ENCODE assay signal across 26 cellular contexts in genomic region chr14:100144645-100144995, GRCh38. TPM values are rescaled to one million over a fixed set of nuclear protein-coding genes. Genes with fewer than 3 reads are reported as not detected.
DNase-seq lines count a peak whose midpoint lies in the region; ATAC-seq and TF ChIP-seq lines count a peak whose summit lies in the region.
"Had no signal": no experiment of that assay in that cellular context is flagged by ENCODE, and none has a peak within 500 bp of the region (broad histone marks: within the 10 kb centered on the region; RNA-seq: fewer than 3 reads in every experiment).

No MANE protein-coding gene starts in this region.

- no peaks in the 10 kb centered on the region for H3K27me3 ChIP-seq in BLaER1 treated with 17β-estradiol and CSF1 and Interleukin-3, amounts not matched to agents 10 nM and 100 nM
- H3K27me3 ChIP-seq in esophagus squamous epithelium: no peaks in the 10 kb centered on the region
- H3K27me3 ChIP-seq: ascending aorta had no signal

- H3K4me1 ChIP-seq in BLaER1 treated with 17β-estradiol and CSF1 and Interleukin-3, amounts not matched to agents 10 nM and 100 nM: peaks cover 41 to 90% (median 88%) of the 10 kb centered on the region in 10 experiments
- peaks cover 22 to 93% (median 35%) of the 10 kb centered on the region in 3 donors for H3K4me1 ChIP-seq in esophagus squamous epithelium
- H3K4me1 ChIP-seq: ascending aorta had no signal

- peak overlapping the region in 6 of 10 donors; percentile 12 to 83 (median 24) for H3K27ac Mint-ChIP-seq in naive thymus-derived CD8-positive, alpha-beta T cell
- no peak overlapping the region for H3K27ac Mint-ChIP-seq in nephron progenitor cell
- H3K27ac Mint-ChIP-seq: activated naive CD4-positive, alpha-beta T cell treated with anti-CD3 and anti-CD28 coated beads for 36 hours had no signal

- peaks cover 0 to 54% (median 7%) of the 10 kb centered on the region in 11 experiments; a peak in 10 of 22 replicates for H4K20me1 ChIP-seq in BLaER1 treated with 17β-estradiol and CSF1 and Interleukin-3, amounts not matched to agents 10 nM and 100 nM

- ATAC-seq in naive thymus-derived CD8-positive, alpha-beta T cell: no peak
- ATAC-seq in GM18870 (IDR thresholded peaks at IDR 0.05; ENCODE audit: unreplicated experiment): no peak

- no peaks in the 10 kb centered on the region for H3K9me3 ChIP-seq in BLaER1 treated with 17β-estradiol and CSF1 and Interleukin-3, amounts not matched to agents 10 nM and 100 nM (replicated peaks in 1 of 11)
- no peaks in the 10 kb centered on the region for H3K9me3 ChIP-seq in esophagus squamous epithelium
- H3K9me3 ChIP-seq: ascending aorta, Caco-2, SK-N-SH had no signal

- POLR2A ChIA-PET in RWPE1 (lab: Yijun Ruan, JAX; ENCODE audit: low non-redundant PET): no interaction called here
- POLR2A ChIA-PET in naive thymus-derived CD8-positive, alpha-beta T cell (lab: Charles Lee): interaction anchor here (5.0 to 5.2 kb wide), 2 partner anchors 14 to 48 kb away, joined by 33 to 48 read pairs; partner anchors contain the start of gene DEGS2

- H3K4me2 ChIP-seq in BLaER1 treated with 17β-estradiol and CSF1 and Interleukin-3, amounts not matched to agents 10 nM and 100 nM: peak overlapping the region in 7 of 11 experiments; percentile 3 to 89 (median 81); a peak in 9 of 22 replicates
- H3K4me2 ChIP-seq: SK-N-SH, smooth muscle cell had no signal

- no peak overlapping the region for H3K4me3 Mint-ChIP-seq in naive thymus-derived CD8-positive, alpha-beta T cell
- no peak overlapping the region for H3K4me3 Mint-ChIP-seq in nephron progenitor cell
- H3K4me3 Mint-ChIP-seq: activated naive CD4-positive, alpha-beta T cell treated with anti-CD3 and anti-CD28 coated beads for 36 hours; immature natural killer cell had no signal

- TF ChIP-seq CTCF in RWPE1 (conservative IDR thresholded peaks at IDR 0.05; ENCODE audit: low read depth): no peak
- no peak for TF ChIP-seq CTCF in esophagus squamous epithelium (IDR thresholded peaks at IDR 0.05)
- TF ChIP-seq CTCF in nephron progenitor cell (IDR thresholded peaks at IDR 0.05): no peak

- DNase-seq in RWPE1 (ENCODE audit: low spot score) (no peak), esophagus squamous epithelium (lab: John Stamatoyannopoulos, UW) (no peak), NCI-H146 treated with DMSO at 0.1 percent for 48 hours (lab: John Stamatoyannopoulos, UW; ENCODE audit: unreplicated experiment) (no peak), NAMALWA (ENCODE audit: low spot score) (no peak), nephron progenitor cell (no peak)
- DNase-seq in naive thymus-derived CD8-positive, alpha-beta T cell: no peak
- DNase-seq: ACHN; activated CD4-positive, alpha-beta T cell treated with anti-CD3 and anti-CD28 coated beads for 4 hours; activated naive CD4-positive, alpha-beta T cell treated with anti-CD3 and anti-CD28 coated beads for 36 hours; central memory CD4-positive, alpha-beta T cell; foreskin melanocyte; H7; hippocampal formation; immature natural killer cell; NCI-H1105; NCI-H2029 treated with DMSO at 0.1 percent for 48 hours; NCI-H345; NCI-H748 treated with DMSO at 0.1 percent for 48 hours; SK-N-SH had no signal

- H3K4me3 ChIP-seq in BLaER1 treated with 17β-estradiol and CSF1 and Interleukin-3, amounts not matched to agents 10 nM and 100 nM: no peak overlapping the region
- H3K4me3 ChIP-seq in esophagus squamous epithelium: no peak overlapping the region
- H3K4me3 ChIP-seq: ascending aorta, smooth muscle cell had no signal

- peaks cover 0 to 34% (median 5%) of the 10 kb centered on the region in 3 donors for H3K36me3 Mint-ChIP-seq in naive thymus-derived CD8-positive, alpha-beta T cell
- peaks cover 1% of the 10 kb centered on the region for H3K36me3 Mint-ChIP-seq in nephron progenitor cell (ENCODE audit: low read depth)

- no peaks in the 10 kb centered on the region for H3K9me3 Mint-ChIP-seq in naive thymus-derived CD8-positive, alpha-beta T cell
- no peaks in the 10 kb centered on the region for H3K9me3 Mint-ChIP-seq in nephron progenitor cell
- H3K9me3 Mint-ChIP-seq: activated naive CD4-positive, alpha-beta T cell treated with anti-CD3 and anti-CD28 coated beads for 36 hours; immature natural killer cell had no signal

- H3K27me3 Mint-ChIP-seq in naive thymus-derived CD8-positive, alpha-beta T cell: no peaks in the 10 kb centered on the region
- no peaks in the 10 kb centered on the region for H3K27me3 Mint-ChIP-seq in nephron progenitor cell (ENCODE audit: low read depth, poor library complexity)

- intact Hi-C loops in esophagus squamous epithelium (cut with DNase I): no loop called here

- H3K9ac ChIP-seq in BLaER1 treated with 17β-estradiol and CSF1 and Interleukin-3, amounts not matched to agents 10 nM and 100 nM: peak overlapping the region in 7 of 11 experiments; percentile 6 to 61 (median 15); a peak in 3 of 22 replicates
- H3K9ac ChIP-seq: SK-N-SH had no signal

- peaks cover 13 to 49% (median 29%) of the 10 kb centered on the region in 11 experiments; a peak in 21 of 22 replicates for H3K36me3 ChIP-seq in BLaER1 treated with 17β-estradiol and CSF1 and Interleukin-3, amounts not matched to agents 10 nM and 100 nM
- peaks cover 0 to 74% (median 9%) of the 10 kb centered on the region in 3 donors for H3K36me3 ChIP-seq in esophagus squamous epithelium

- peaks cover 15 to 51% (median 31%) of the 10 kb centered on the region in 4 donors for H3K4me1 Mint-ChIP-seq in naive thymus-derived CD8-positive, alpha-beta T cell
- peaks cover 12% of the 10 kb centered on the region for H3K4me1 Mint-ChIP-seq in nephron progenitor cell

- CTCF ChIA-PET in RWPE1 (lab: Yijun Ruan, JAX): interaction anchor here (0.6 kb wide), 1 partner anchor 68 kb away, joined by 3 read pairs; no protein-coding TSS in a partner anchor

- peak overlapping the region in 7 of 11 experiments; percentile 3 to 60 (median 30); a peak in 8 of 22 replicates for H3K27ac ChIP-seq in BLaER1 treated with 17β-estradiol and CSF1 and Interleukin-3, amounts not matched to agents 10 nM and 100 nM
- H3K27ac ChIP-seq in RWPE1: peak overlapping the region; percentile 43
- peak overlapping the region; percentile 7 to 49 (median 16) for H3K27ac ChIP-seq in esophagus squamous epithelium
- H3K27ac ChIP-seq: ascending aorta, HL-60 had no signal

- TF ChIP-seq POLR2A in esophagus squamous epithelium (IDR thresholded peaks at IDR 0.05): no peak

- 39% methylated on average over 4 of the region's 4 CpGs; no CpG with 5 or more reads in 1 of the 2 donors for WGBS in esophagus squamous epithelium, 2 donors

RNA-seq across cellular contexts. Expression of gene DEGS2, which starts 14.8 kb away (rescaled TPM):
- total RNA-seq in esophagus squamous epithelium: 100 to 1,000 TPM in 1 of 4 donors, 10 to 100 TPM in 3; 23.8 to 116 (median 27.3) TPM
- under 1 TPM in 1 of 2 experiments, not detected in 1; 0.49 TPM for total RNA-seq in naive thymus-derived CD8-positive, alpha-beta T cell
- polyA plus RNA-seq in naive thymus-derived CD8-positive, alpha-beta T cell: 1 to 10 TPM in 2 of 3 donors, under 1 TPM in 1; 0.39 to 1.1 (median 1.0) TPM
- total RNA-seq: H7 had no signal
- polyA plus RNA-seq: BJ had no signal

Comparison
In these comparisons a context has a peak if more than half of its experiments do, and no peak if none do; other contexts are left out.
1. RNA of gene DEGS2, which starts 14.8 kb away (total RNA-seq): 23.8 to 116 TPM in esophagus squamous epithelium; 0.49 TPM in naive thymus-derived CD8-positive, alpha-beta T cell; every median in the first group is over 10 times any median in the second.
2. Peak in every context shown above with its lines, with median percentiles within 50 percentile points of each other: H3K27ac ChIP-seq.